8 cellular contexts compared by ENCODE assay signal in the genomic region with DNA sequence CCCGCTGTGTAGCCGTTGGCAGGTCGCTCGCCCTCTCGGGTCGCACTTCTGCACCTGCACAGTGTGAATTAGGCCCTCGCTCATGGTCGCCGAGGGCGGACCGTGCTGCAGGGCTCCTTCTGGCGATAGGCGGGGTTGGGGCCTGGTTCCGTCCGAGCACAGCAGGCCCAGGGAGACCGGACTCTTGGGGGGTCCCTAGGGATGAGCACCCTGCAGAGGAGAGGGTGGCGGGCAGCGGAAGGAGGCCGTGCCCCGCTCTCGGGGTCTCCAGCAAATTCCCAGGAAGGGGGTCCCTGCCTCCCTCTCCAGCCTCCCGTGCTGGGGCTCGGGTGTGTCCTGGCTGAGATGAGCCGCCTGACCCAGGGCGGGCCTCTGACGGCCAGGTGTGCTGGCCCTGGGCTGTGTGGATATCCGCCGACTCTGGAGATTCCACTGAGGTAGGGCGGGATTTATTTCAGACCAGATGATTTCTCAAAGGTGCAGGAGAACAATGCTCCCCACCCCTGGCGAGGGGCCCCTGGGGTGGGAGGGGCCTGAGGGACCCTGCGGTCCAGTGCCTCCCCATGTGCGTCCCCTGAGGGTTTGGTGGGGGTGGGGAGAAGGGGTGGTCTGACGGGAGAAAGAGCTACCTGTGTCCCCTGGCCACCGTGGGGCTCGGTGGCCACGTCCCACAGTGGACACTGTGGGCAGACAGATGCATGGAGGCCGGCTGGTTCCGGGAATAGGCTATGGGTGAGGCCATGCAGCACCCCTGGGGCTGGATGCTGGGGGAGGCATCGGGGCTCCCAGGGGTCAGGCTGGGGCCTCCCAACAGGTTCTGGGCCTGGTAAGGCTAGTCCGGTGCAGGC. TPM values are rescaled to one million over a fixed set of nuclear protein-coding genes. Genes with fewer than 3 reads are reported as not detected.
DNase-seq lines count a peak whose midpoint lies in the region; ATAC-seq and TF ChIP-seq lines count a peak whose summit lies in the region.

No MANE protein-coding gene starts in this region.

- no peak overlapping the region for H3K4me3 ChIP-seq in CD4-positive, CD25-positive, alpha-beta regulatory T cell (ENCODE audit: low read depth, low read length)
- peak overlapping the region; percentile 40 to 81 (median 74) for H3K4me3 ChIP-seq in breast epithelium

- H3K4me3 Mint-ChIP-seq in CD4-positive, CD25-positive, alpha-beta regulatory T cell = peak overlapping the region in 3 of 4 donors; percentile 47 to 79 (median 73)
- H3K4me3 Mint-ChIP-seq in memory B cell = peak overlapping the region; percentile 52

- H3K36me3 Mint-ChIP-seq in CD4-positive, CD25-positive, alpha-beta regulatory T cell = no peaks in the 10 kb centered on the region
- H3K36me3 Mint-ChIP-seq in memory B cell = peaks cover 2% of the 10 kb centered on the region

- TF ChIP-seq CTCF in breast epithelium (IDR thresholded peaks at IDR 0.05) = no peak

- H3K27me3 Mint-ChIP-seq in CD4-positive, CD25-positive, alpha-beta regulatory T cell = no peaks in the 10 kb centered on the region
- H3K27me3 Mint-ChIP-seq in memory B cell = no peaks in the 10 kb centered on the region

- no peaks in the 10 kb centered on the region for H3K27me3 ChIP-seq in CD4-positive, CD25-positive, alpha-beta regulatory T cell (ENCODE audit: control insufficient read depth, insufficient read depth, low read length)
- no peaks in the 10 kb centered on the region for H3K27me3 ChIP-seq in breast epithelium

- no peaks in the 10 kb centered on the region for H3K36me3 ChIP-seq in CD4-positive, CD25-positive, alpha-beta regulatory T cell (ENCODE audit: control insufficient read depth, insufficient read depth, low read length)
- H3K36me3 ChIP-seq in breast epithelium = no peaks in the 10 kb centered on the region

- intact Hi-C loops in breast epithelium (cut with DNase I; ENCODE audit: low total_unique reads) = no loop called here

- H3K27ac Mint-ChIP-seq in CD4-positive, CD25-positive, alpha-beta regulatory T cell = no peak overlapping the region
- no peak overlapping the region for H3K27ac Mint-ChIP-seq in memory B cell

- peaks cover 18% of the 10 kb centered on the region for H3K4me1 ChIP-seq in CD4-positive, CD25-positive, alpha-beta regulatory T cell (ENCODE audit: control insufficient read depth, insufficient read depth, low read length, poor library complexity, severe bottlenecking)
- H3K4me1 ChIP-seq in breast epithelium = no peaks in the 10 kb centered on the region

- no peaks in the 10 kb centered on the region for H3K9me3 ChIP-seq in CD4-positive, CD25-positive, alpha-beta regulatory T cell (ENCODE audit: control insufficient read depth in 2 of 2, low read length in 2 of 2)
- H3K9me3 ChIP-seq in breast epithelium = no peaks in the 10 kb centered on the region

- no peak for TF ChIP-seq POLR2A in breast epithelium (IDR thresholded peaks at IDR 0.05)

- no peak for ATAC-seq in CD4-positive, CD25-positive, alpha-beta regulatory T cell (ENCODE audit: low read depth in 2 of 2)
- ATAC-seq in HG02642 (IDR thresholded peaks at IDR 0.05; ENCODE audit: poor library complexity, unreplicated experiment) = peak; percentile 10
- no peak for ATAC-seq in memory B cell (ENCODE audit: low read depth)
- no peak for ATAC-seq in activated CD4-positive, CD25-positive, alpha-beta regulatory T cell treated with anti-CD3 and anti-CD28 coated beads, Interleukin-2, amount 50 U/mL, for 24 hours

- DNase-seq in CD4-positive, CD25-positive, alpha-beta regulatory T cell = no peak
- no peak for DNase-seq in breast epithelium (ENCODE audit: low spot score in 2 of 2)
- DNase-seq in memory B cell (ENCODE audit: low spot score in 2 of 2) = no peak
- no peak for DNase-seq in DMS114 treated with DMSO at 0.1 percent for 48 hours (lab: John Stamatoyannopoulos, UW; ENCODE audit: unreplicated experiment)
- no peak for DNase-seq in NCI-H524 treated with DMSO at 0.1 percent for 48 hours (lab: John Stamatoyannopoulos, UW)
- no peak for DNase-seq in HCEC 1CT

- no peaks in the 10 kb centered on the region for H3K9me3 Mint-ChIP-seq in CD4-positive, CD25-positive, alpha-beta regulatory T cell
- no peaks in the 10 kb centered on the region for H3K9me3 Mint-ChIP-seq in memory B cell

- H3K4me1 Mint-ChIP-seq in CD4-positive, CD25-positive, alpha-beta regulatory T cell = peaks cover 6 to 17% (median 9%) of the 10 kb centered on the region in 4 donors
- peaks cover 9% of the 10 kb centered on the region for H3K4me1 Mint-ChIP-seq in memory B cell

- H3K27ac ChIP-seq in CD4-positive, CD25-positive, alpha-beta regulatory T cell (ENCODE audit: insufficient read depth, low read length, poor library complexity, severe bottlenecking) = no peak overlapping the region
- H3K27ac ChIP-seq in breast epithelium = peak overlapping the region; percentile 61 to 80

RNA-seq across cellular contexts. Expression of a gene that starts 0.9 kb away (rescaled TPM):
- total RNA-seq in CD4-positive, CD25-positive, alpha-beta regulatory T cell = 1.8 TPM
- 1 to 10 TPM in 3 of 4 donors, under 1 TPM in 1; 0.76 to 3.6 (median 1.8) TPM for polyA plus RNA-seq in CD4-positive, CD25-positive, alpha-beta regulatory T cell
- total RNA-seq in breast epithelium = 1 to 10 TPM; 3.7 to 7.2 (median 4.6) TPM

RNA-seq across cellular contexts. Expression of a gene that starts 27.1 kb away (rescaled TPM):
- 36.7 TPM for total RNA-seq in CD4-positive, CD25-positive, alpha-beta regulatory T cell
- 10 to 100 TPM; 74.7 to 83.8 (median 78.3) TPM for polyA plus RNA-seq in CD4-positive, CD25-positive, alpha-beta regulatory T cell
- 10 to 100 TPM; 45.1 to 52.0 (median 45.6) TPM for total RNA-seq in breast epithelium

RNA-seq across cellular contexts. Expression of a gene that starts 36.1 kb away (rescaled TPM):
- total RNA-seq in CD4-positive, CD25-positive, alpha-beta regulatory T cell = 19.6 TPM
- polyA plus RNA-seq in CD4-positive, CD25-positive, alpha-beta regulatory T cell = 10 to 100 TPM; 29.4 to 33.9 (median 31.0) TPM
- total RNA-seq in breast epithelium = 10 to 100 TPM; 40.5 to 47.3 (median 41.6) TPM

RNA-seq across cellular contexts. Expression of a gene that starts 36.3 kb away (rescaled TPM):
- 111 TPM for total RNA-seq in CD4-positive, CD25-positive, alpha-beta regulatory T cell
- polyA plus RNA-seq in CD4-positive, CD25-positive, alpha-beta regulatory T cell = 10 to 100 TPM; 62.0 to 72.9 (median 66.6) TPM
- total RNA-seq in breast epithelium = 1 to 10 TPM; 4.1 to 7.8 (median 4.9) TPM
